In genomic region chr11:70542811-70543210, GRCh38 we compare ENCODE assay signal across 29 cellular contexts.
"Had no signal": no experiment of that assay in that cellular context is flagged by ENCODE, and none has a peak within 500 bp of the region (broad histone marks: within the 10 kb centered on the region; RNA-seq: fewer than 3 reads in every experiment).

No MANE protein-coding gene starts in this region.

- H3K27me3 ChIP-seq: brain microvascular endothelial cell, esophagus squamous epithelium had no signal

- H3K9me3 ChIP-seq: esophagus squamous epithelium had no signal

- H3K36me3 Mint-ChIP-seq: activated CD4-positive, alpha-beta memory T cell treated with anti-CD3 and anti-CD28 coated beads for 36 hours; activated CD8-positive, alpha-beta memory T cell treated with anti-CD3 and anti-CD28 coated beads, Interleukin-2, amount 10 ng/mL, durations not matched to agents 7 days and 5 days; activated naive CD4-positive, alpha-beta T cell treated with anti-CD3 and anti-CD28 coated beads, Interleukin-2, amount 10 ng/mL, durations not matched to agents 7 days and 5 days; activated naive CD4-positive, alpha-beta T cell treated with anti-CD3 and anti-CD28 coated beads, Interleukin-2, amount 50 U/mL, for 72 hours had no signal

- DNase-seq: activated CD4-positive, alpha-beta memory T cell treated with anti-CD3 and anti-CD28 coated beads for 36 hours; activated CD4-positive, alpha-beta T cell treated with anti-CD3 and anti-CD28 coated beads for 36 hours; activated CD4-positive, alpha-beta T cell treated with anti-CD3 and anti-CD28 coated beads, Interleukin-2, amount 10 ng/mL, durations not matched to agents 24 days and 14 days; activated CD4-positive, CD25-positive, alpha-beta regulatory T cell; activated CD4-positive, CD25-positive, alpha-beta regulatory T cell treated with anti-CD3 and anti-CD28 coated beads, Interleukin-2, amount 50 U/mL, for 72 hours; activated CD8-positive, alpha-beta memory T cell treated with anti-CD3 and anti-CD28 coated beads, Interleukin-2, amount 10 ng/mL, durations not matched to agents 7 days and 5 days; activated CD8-positive, alpha-beta memory T cell treated with anti-CD3 and anti-CD28 coated beads, Interleukin-2, amount 50 U/mL, for 4 hours; activated CD8-positive, alpha-beta T cell treated with anti-CD3 and anti-CD28 coated beads, Interleukin-2, amount 10 ng/mL, durations not matched to agents 7 days and 5 days; activated gamma-delta T cell; activated naive CD4-positive, alpha-beta T cell; activated naive CD4-positive, alpha-beta T cell treated with anti-CD3 and anti-CD28 coated beads, Interleukin-2, amount 10 ng/mL, durations not matched to agents 7 days and 5 days; activated T-cell treated with anti-CD3 and anti-CD28 coated beads, Interleukin-2, amount 50 U/mL, for 1 hour; activated T-cell treated with anti-CD3 and anti-CD28 coated beads, Interleukin-2, amount 50 U/mL, for 72 hours; amniotic stem cell; anterior cingulate cortex; brain microvascular endothelial cell; cortex of kidney; dermis blood vessel endothelial cell; effector CD4-positive, alpha-beta T cell; effector memory CD8-positive, alpha-beta T cell; erythroblast; esophagus squamous epithelium; T-helper 2 cell had no signal

- H3K4me3 ChIP-seq: esophagus squamous epithelium had no signal

- H3K4me1 Mint-ChIP-seq: activated CD4-positive, alpha-beta T cell treated with anti-CD3 and anti-CD28 coated beads for 36 hours; activated CD4-positive, alpha-beta T cell treated with anti-CD3 and anti-CD28 coated beads, Interleukin-2, amount 10 ng/mL, durations not matched to agents 24 days and 14 days; activated CD8-positive, alpha-beta memory T cell treated with anti-CD3 and anti-CD28 coated beads, Interleukin-2, amount 10 ng/mL, durations not matched to agents 7 days and 5 days; activated naive CD4-positive, alpha-beta T cell treated with anti-CD3 and anti-CD28 coated beads, Interleukin-2, amount 10 ng/mL, durations not matched to agents 7 days and 5 days; central memory CD8-positive, alpha-beta T cell had no signal

- H3K27me3 Mint-ChIP-seq: activated CD4-positive, alpha-beta T cell treated with anti-CD3 and anti-CD28 coated beads for 36 hours; activated CD4-positive, alpha-beta T cell treated with anti-CD3 and anti-CD28 coated beads, Interleukin-2, amount 10 ng/mL, durations not matched to agents 24 days and 14 days; activated CD8-positive, alpha-beta memory T cell treated with anti-CD3 and anti-CD28 coated beads, Interleukin-2, amount 10 ng/mL, durations not matched to agents 7 days and 5 days; activated naive CD4-positive, alpha-beta T cell treated with anti-CD3 and anti-CD28 coated beads, Interleukin-2, amount 10 ng/mL, durations not matched to agents 7 days and 5 days had no signal

- H3K36me3 ChIP-seq: brain microvascular endothelial cell, esophagus squamous epithelium had no signal

- H3K27ac ChIP-seq: brain microvascular endothelial cell, esophagus squamous epithelium had no signal

- H3K9me3 Mint-ChIP-seq: activated CD4-positive, alpha-beta memory T cell treated with anti-CD3 and anti-CD28 coated beads for 36 hours; activated CD4-positive, alpha-beta T cell treated with anti-CD3 and anti-CD28 coated beads, Interleukin-2, amount 10 ng/mL, durations not matched to agents 24 days and 14 days; activated naive CD4-positive, alpha-beta T cell treated with anti-CD3 and anti-CD28 coated beads, Interleukin-2, amount 10 ng/mL, durations not matched to agents 7 days and 5 days; activated naive CD4-positive, alpha-beta T cell treated with anti-CD3 and anti-CD28 coated beads, Interleukin-2, amount 50 U/mL, for 72 hours; effector memory CD8-positive, alpha-beta T cell had no signal

- H3K27ac Mint-ChIP-seq: activated CD4-positive, alpha-beta memory T cell treated with anti-CD3 and anti-CD28 coated beads for 36 hours; activated CD4-positive, alpha-beta T cell treated with anti-CD3 and anti-CD28 coated beads for 36 hours; activated CD4-positive, alpha-beta T cell treated with anti-CD3 and anti-CD28 coated beads, Interleukin-2, amount 10 ng/mL, durations not matched to agents 24 days and 14 days; activated CD8-positive, alpha-beta memory T cell treated with anti-CD3 and anti-CD28 coated beads, Interleukin-2, amount 10 ng/mL, durations not matched to agents 7 days and 5 days; activated CD8-positive, alpha-beta T cell treated with anti-CD3 and anti-CD28 coated beads, Interleukin-2, amount 10 ng/mL, durations not matched to agents 7 days and 5 days; activated naive CD4-positive, alpha-beta T cell treated with anti-CD3 and anti-CD28 coated beads, Interleukin-2, amount 10 ng/mL, durations not matched to agents 7 days and 5 days; activated naive CD4-positive, alpha-beta T cell treated with anti-CD3 and anti-CD28 coated beads, Interleukin-2, amount 50 U/mL, for 72 hours; activated T-cell treated with anti-CD3 and anti-CD28 coated beads, Interleukin-2, amount 50 U/mL, for 72 hours; effector memory CD8-positive, alpha-beta T cell had no signal

- H3K4me3 Mint-ChIP-seq: activated CD4-positive, alpha-beta memory T cell treated with anti-CD3 and anti-CD28 coated beads for 36 hours; activated CD4-positive, alpha-beta T cell treated with anti-CD3 and anti-CD28 coated beads for 36 hours; activated CD4-positive, alpha-beta T cell treated with anti-CD3 and anti-CD28 coated beads, Interleukin-2, amount 10 ng/mL, durations not matched to agents 24 days and 14 days; activated CD8-positive, alpha-beta memory T cell treated with anti-CD3 and anti-CD28 coated beads, Interleukin-2, amount 10 ng/mL, durations not matched to agents 7 days and 5 days; activated CD8-positive, alpha-beta T cell treated with anti-CD3 and anti-CD28 coated beads, Interleukin-2, amount 10 ng/mL, durations not matched to agents 7 days and 5 days; activated naive CD4-positive, alpha-beta T cell treated with anti-CD3 and anti-CD28 coated beads, Interleukin-2, amount 10 ng/mL, durations not matched to agents 7 days and 5 days; activated T-cell treated with anti-CD3 and anti-CD28 coated beads, Interleukin-2, amount 50 U/mL, for 72 hours; central memory CD8-positive, alpha-beta T cell; effector memory CD8-positive, alpha-beta T cell had no signal

- H3K4me1 ChIP-seq: esophagus squamous epithelium had no signal

- FAIRE-seq: astrocyte, bronchial epithelial cell, colon, frontal cortex had no signal
